In the genomic region with DNA sequence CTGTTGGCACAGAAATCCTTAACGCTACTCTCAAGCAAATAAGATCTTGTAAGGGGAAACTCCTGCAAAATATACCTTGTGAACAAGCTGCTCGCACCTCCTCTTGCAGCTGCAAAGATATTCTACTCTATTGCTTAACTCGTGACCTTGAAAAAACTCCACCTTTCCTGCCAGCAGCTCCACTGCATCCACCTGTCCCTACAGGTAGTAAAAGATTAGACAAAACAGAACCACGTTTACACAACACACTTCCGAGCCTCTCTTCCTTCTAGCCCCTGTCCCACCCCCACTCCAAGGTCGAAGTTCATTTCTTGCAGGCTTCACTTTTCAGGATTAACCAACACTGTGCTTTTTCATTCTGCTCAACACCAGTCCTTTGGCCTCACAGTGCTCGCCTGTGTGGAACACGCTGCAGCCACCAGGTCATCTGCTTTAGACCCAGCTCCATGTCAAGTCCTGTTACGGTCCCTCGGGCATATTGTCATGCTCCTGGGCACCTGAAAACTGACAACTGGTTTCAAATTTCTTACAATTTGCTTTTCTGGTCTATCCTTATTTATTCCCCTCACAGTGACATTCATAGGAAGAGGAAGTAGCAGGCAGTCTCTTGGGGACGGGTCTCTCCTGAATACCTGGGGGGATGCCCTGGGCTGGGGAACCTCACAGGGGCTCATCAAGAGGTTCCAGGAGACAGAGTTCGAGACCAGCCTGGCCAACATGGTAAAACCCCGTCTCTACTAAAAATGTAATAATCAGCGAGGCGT, we compare ENCODE assay signal across 9 cellular contexts.
A peak's percentile ranks its signal among the peaks of the same experiment; 100 is the strongest.
DNase-seq lines count a peak whose midpoint lies in the region; ATAC-seq and TF ChIP-seq lines count a peak whose summit lies in the region.
"Had no signal": no experiment of that assay in that cellular context is flagged by ENCODE, and none has a peak within 500 bp of the region (broad histone marks: within the 10 kb centered on the region; RNA-seq: fewer than 3 reads in every experiment).

No MANE protein-coding gene starts in this region.

- H3K79me2 ChIP-seq in fibroblast of lung (ENCODE audit: control insufficient read depth, insufficient read depth, low read length) = peaks cover 99% of the 10 kb centered on the region

- H3K27ac Mint-ChIP-seq in T-helper 1 cell treated with Interleukin-12 subunit alpha and Interleukin-12 subunit beta and Interleukin-4 antibody, amounts not matched to agents 30 μg/mL and 1 μg/mL, for 36 hours = peak overlapping the region; percentile 46
- H3K27ac Mint-ChIP-seq in WTC11 = no peak overlapping the region
- peak overlapping the region; percentile 55 to 79 for H3K27ac Mint-ChIP-seq in stimulated activated naive CD8-positive, alpha-beta T cell treated with anti-CD3 and anti-CD28 coated beads, Interleukin-15, amount 100 ng/mL, for 72 hours

- H3K4me3 Mint-ChIP-seq in T-helper 1 cell treated with Interleukin-12 subunit alpha and Interleukin-12 subunit beta and Interleukin-4 antibody, amounts not matched to agents 30 μg/mL and 1 μg/mL, for 36 hours = no peak overlapping the region
- no peak overlapping the region for H3K4me3 Mint-ChIP-seq in WTC11
- no peak overlapping the region for H3K4me3 Mint-ChIP-seq in stimulated activated naive CD8-positive, alpha-beta T cell treated with anti-CD3 and anti-CD28 coated beads, Interleukin-15, amount 100 ng/mL, for 72 hours

- no peaks in the 10 kb centered on the region for H3K27me3 Mint-ChIP-seq in T-helper 1 cell treated with Interleukin-12 subunit alpha and Interleukin-12 subunit beta and Interleukin-4 antibody, amounts not matched to agents 30 μg/mL and 1 μg/mL, for 36 hours (ENCODE audit: low read depth)
- H3K27me3 Mint-ChIP-seq in WTC11 (ENCODE audit: low read depth) = no peaks in the 10 kb centered on the region
- no peaks in the 10 kb centered on the region for H3K27me3 Mint-ChIP-seq in stimulated activated naive CD8-positive, alpha-beta T cell treated with anti-CD3 and anti-CD28 coated beads, Interleukin-15, amount 100 ng/mL, for 72 hours

- no peaks in the 10 kb centered on the region for H3K27me3 ChIP-seq in fibroblast of lung (ENCODE audit: control insufficient read depth, insufficient read depth, low read length)
- H3K27me3 ChIP-seq: SJSA1 had no signal

- no peaks in the 10 kb centered on the region for H3K9me3 ChIP-seq in fibroblast of lung (ENCODE audit: control insufficient read depth, insufficient read depth, low read depth, low read length)
- H3K9me3 ChIP-seq: SJSA1 had no signal

- H3K9ac ChIP-seq in fibroblast of lung (ENCODE audit: insufficient read depth, low read length) = no peak overlapping the region

- H3K9me3 Mint-ChIP-seq in T-helper 1 cell treated with Interleukin-12 subunit alpha and Interleukin-12 subunit beta and Interleukin-4 antibody, amounts not matched to agents 30 μg/mL and 1 μg/mL, for 36 hours = no peaks in the 10 kb centered on the region
- no peaks in the 10 kb centered on the region for H3K9me3 Mint-ChIP-seq in WTC11
- no peaks in the 10 kb centered on the region for H3K9me3 Mint-ChIP-seq in stimulated activated naive CD8-positive, alpha-beta T cell treated with anti-CD3 and anti-CD28 coated beads, Interleukin-15, amount 100 ng/mL, for 72 hours

- no peak overlapping the region for H2AFZ ChIP-seq in fibroblast of lung (ENCODE audit: low read length)

- peak overlapping the region; percentile 88 for H3K27ac ChIP-seq in fibroblast of lung (ENCODE audit: insufficient read depth, low read length)

- H3K4me1 Mint-ChIP-seq in T-helper 1 cell treated with Interleukin-12 subunit alpha and Interleukin-12 subunit beta and Interleukin-4 antibody, amounts not matched to agents 30 μg/mL and 1 μg/mL, for 36 hours (ENCODE audit: low read depth) = peaks cover 63% of the 10 kb centered on the region
- H3K4me1 Mint-ChIP-seq in WTC11 = peaks cover 63% of the 10 kb centered on the region
- peaks cover 100% of the 10 kb centered on the region for H3K4me1 Mint-ChIP-seq in stimulated activated naive CD8-positive, alpha-beta T cell treated with anti-CD3 and anti-CD28 coated beads, Interleukin-15, amount 100 ng/mL, for 72 hours

- POLR2A ChIA-PET in WTC11 (lab: Charles Lee) = no interaction called here

- H3K36me3 Mint-ChIP-seq in T-helper 1 cell treated with Interleukin-12 subunit alpha and Interleukin-12 subunit beta and Interleukin-4 antibody, amounts not matched to agents 30 μg/mL and 1 μg/mL, for 36 hours (ENCODE audit: low read depth) = peaks cover 49% of the 10 kb centered on the region
- peaks cover 2% of the 10 kb centered on the region; the same call in 1 of the 2 replicates for H3K36me3 Mint-ChIP-seq in WTC11

- TF ChIP-seq CTCF in WTC11 (IDR thresholded peaks at IDR 0.05) = no peak
- TF ChIP-seq CTCF in fibroblast of lung (conservative IDR thresholded peaks at IDR 0.05 in 1 of 2, IDR thresholded peaks at IDR 0.05 in 1 of 2; ENCODE audit: low read depth in 1 of 2, low read length in 2 of 2) = no peak

- no peak overlapping the region for H3K4me2 ChIP-seq in fibroblast of lung (ENCODE audit: extremely low read depth, insufficient read depth, low read length)

- no peak for DNase-seq in T-helper 1 cell
- no peak for DNase-seq in WTC11 (ENCODE audit: low spot score)
- no peak for DNase-seq in fibroblast of lung (ENCODE audit: low read depth in 2 of 2)
- DNase-seq in stimulated activated naive CD8-positive, alpha-beta T cell treated with anti-CD3 and anti-CD28 coated beads, Interleukin-15, amount 100 ng/mL, for 72 hours = no peak
- DNase-seq in NCI-H1105 treated with DMSO at 0.1 percent for 48 hours (lab: John Stamatoyannopoulos, UW) = no peak
- no peak for DNase-seq in SKM-1 (lab: John Stamatoyannopoulos, UW; ENCODE audit: unreplicated experiment)

- peaks cover 62% of the 10 kb centered on the region for H3K4me1 ChIP-seq in fibroblast of lung (ENCODE audit: control insufficient read depth, extremely low read depth, insufficient read depth, low read length)

- H4K20me1 ChIP-seq in fibroblast of lung (ENCODE audit: control insufficient read depth, extremely low read depth, insufficient read depth, low read length) = peaks cover 3% of the 10 kb centered on the region

- no peak overlapping the region for H3K4me3 ChIP-seq in fibroblast of lung (replicated peaks in 1 of 4; ENCODE audit: control extremely low read depth in 1 of 4, insufficient read depth in 1 of 4, low read depth in 3 of 4, low read length in 4 of 4)
- H3K4me3 ChIP-seq: SJSA1 had no signal

- ATAC-seq in WTC11 (no peak), GM21360 (IDR thresholded peaks at IDR 0.05; ENCODE audit: unreplicated experiment) (no peak)
- ATAC-seq in stimulated activated naive CD8-positive, alpha-beta T cell treated with anti-CD3 and anti-CD28 coated beads, Interleukin-15, amount 100 ng/mL, for 72 hours = no peak

- CTCF ChIA-PET in WTC11 (lab: Charles Lee) = no interaction called here

- H3K36me3 ChIP-seq in fibroblast of lung (ENCODE audit: control insufficient read depth, insufficient read depth, low read length) = peaks cover 39% of the 10 kb centered on the region

TF ChIP-seq in WTC11, 78 proteins besides CTCF, POLR2A, EP300 and RAD21:
- TF ChIP-seq ELF4 (CRISPR knock-in tag; IDR thresholded peaks at IDR 0.05; ENCODE audit: low read depth) (no peak), GABPB1 (CRISPR knock-in tag; IDR thresholded peaks at IDR 0.05) (peak; percentile 76)
